In genomic region chr19:8662263-8662662, GRCh38 we compare ENCODE assay signal across 23 cellular contexts. TPM values are rescaled to one million over a fixed set of nuclear protein-coding genes. Genes with fewer than 3 reads are reported as not detected.
DNase-seq lines count a peak whose midpoint lies in the region; ATAC-seq, FAIRE-seq and TF ChIP-seq lines count a peak whose summit lies in the region.
"Had no signal": no experiment of that assay in that cellular context is flagged by ENCODE, and none has a peak within 500 bp of the region (broad histone marks: within the 10 kb centered on the region; RNA-seq: fewer than 3 reads in every experiment).

No MANE protein-coding gene starts in this region.

- no peak overlapping the region for H4K12ac ChIP-seq in trophoblast cell (ENCODE audit: low read depth, low read length)

- H2BK120ac ChIP-seq in H9 (ENCODE audit: low read depth, low read length, poor library complexity, severe bottlenecking) (no peak overlapping the region), trophoblast cell (ENCODE audit: insufficient read depth, low read length, poor library complexity) (no peak overlapping the region)

- no peak overlapping the region for H2BK20ac ChIP-seq in H9 (ENCODE audit: low read depth, low read length, poor library complexity, severe bottlenecking)

- H3K4me1 Mint-ChIP-seq in activated CD8-positive, alpha-beta T cell treated with anti-CD3 and anti-CD28 coated beads, Interleukin-2, amount 10 ng/mL, durations not matched to agents 7 days and 5 days (ENCODE audit: low read depth): peaks cover 60% of the 10 kb centered on the region
- peaks cover 32% of the 10 kb centered on the region for H3K4me1 Mint-ChIP-seq in activated CD8-positive, alpha-beta T cell treated with anti-CD3 and anti-CD28 coated beads for 36 hours (ENCODE audit: low read depth)
- peaks cover 0 to 12% of the 10 kb centered on the region in 2 experiments; a peak in 2 of 4 replicates for H3K4me1 Mint-ChIP-seq in H9
- H3K4me1 Mint-ChIP-seq: GM23338 had no signal

- H4K8ac ChIP-seq in H9 (replicated peaks; ENCODE audit: insufficient read length, low read depth, low read length) (no peak overlapping the region), trophoblast cell (ENCODE audit: low read depth, low read length) (no peak overlapping the region)

- no peaks in the 10 kb centered on the region for H4K20me1 ChIP-seq in H9 (ENCODE audit: control insufficient read depth, insufficient read depth, insufficient read length)

- no peaks in the 10 kb centered on the region for H3K4me1 ChIP-seq in H9 (ENCODE audit: insufficient read depth, low read length)
- H3K4me1 ChIP-seq in trophoblast cell (ENCODE audit: control insufficient read depth in 1 of 2, insufficient read depth in 2 of 2, low read length in 2 of 2): no peaks in the 10 kb centered on the region
- H3K4me1 ChIP-seq: BE2C had no signal

- FAIRE-seq in bronchial epithelial cell (lab: Jason Lieb, UNC): peak; percentile 7
- FAIRE-seq: GM12878, GM19239 had no signal

- H3K4me2 ChIP-seq in H9 (ENCODE audit: insufficient read depth, insufficient read length, low read length): no peak overlapping the region
- no peak overlapping the region for H3K4me2 ChIP-seq in trophoblast cell (ENCODE audit: low read length)
- H3K4me2 ChIP-seq: GM23338 had no signal

- POLR2A ChIA-PET in activated CD8-positive, alpha-beta T cell treated with anti-CD3 and anti-CD28 coated beads, Interleukin-2, amount 10 ng/mL, durations not matched to agents 7 days and 5 days (lab: Charles Lee): no interaction called here
- POLR2A ChIA-PET in activated CD8-positive, alpha-beta T cell treated with anti-CD3 and anti-CD28 coated beads for 36 hours (lab: Charles Lee): no interaction called here

- intact Hi-C loops in activated CD8-positive, alpha-beta T cell treated with anti-CD3 and anti-CD28 coated beads for 36 hours (cut with micrococcal nuclease): no loop called here

- H3K4ac ChIP-seq in H9 (ENCODE audit: low read depth, low read length) (no peak overlapping the region), trophoblast cell (ENCODE audit: low read depth, low read length) (no peak overlapping the region)

- no peak for TF ChIP-seq CTCF in activated CD8-positive, alpha-beta T cell treated with anti-CD3 and anti-CD28 coated beads for 36 hours (IDR thresholded peaks at IDR 0.05)
- TF ChIP-seq CTCF in H9 (conservative IDR thresholded peaks at IDR 0.05) (no peak), bronchial epithelial cell (IDR thresholded peaks at IDR 0.05; ENCODE audit: insufficient read depth, low read length, severe bottlenecking) (no peak)

- H3K27me3 ChIP-seq in H9 (ENCODE audit: insufficient read depth, low read length) (no peaks in the 10 kb centered on the region), bronchial epithelial cell (ENCODE audit: control insufficient read depth, insufficient read depth, low read length) (no peaks in the 10 kb centered on the region), trophoblast cell (ENCODE audit: insufficient read depth, low read length) (no peaks in the 10 kb centered on the region)
- H3K27me3 ChIP-seq: BE2C had no signal

- H3K23me2 ChIP-seq in H9 (ENCODE audit: insufficient read length, low read depth, low read length, poor library complexity, severe bottlenecking): no peaks in the 10 kb centered on the region

- H3K27me3 Mint-ChIP-seq in activated CD8-positive, alpha-beta T cell treated with anti-CD3 and anti-CD28 coated beads, Interleukin-2, amount 10 ng/mL, durations not matched to agents 7 days and 5 days (ENCODE audit: low read depth): peaks cover 12% of the 10 kb centered on the region
- H3K27me3 Mint-ChIP-seq in activated CD8-positive, alpha-beta T cell treated with anti-CD3 and anti-CD28 coated beads for 36 hours: no peaks in the 10 kb centered on the region
- peaks cover 11% of the 10 kb centered on the region for H3K27me3 Mint-ChIP-seq in H9 (ENCODE audit: low read depth)
- H3K27me3 Mint-ChIP-seq: CD4-positive, alpha-beta T cell had no signal

- CTCF ChIA-PET in activated CD8-positive, alpha-beta T cell treated with anti-CD3 and anti-CD28 coated beads, Interleukin-2, amount 10 ng/mL, durations not matched to agents 7 days and 5 days (lab: Charles Lee): interaction anchor here (0.7 kb wide), 1 partner anchor 8 kb away, joined by 3 read pairs; no protein-coding TSS in a partner anchor
- CTCF ChIA-PET in activated CD8-positive, alpha-beta T cell treated with anti-CD3 and anti-CD28 coated beads for 36 hours (lab: Charles Lee): no interaction called here

- H3T11ph ChIP-seq in H9 (ENCODE audit: low read length): no peak overlapping the region

- H3K23ac ChIP-seq in H9 (ENCODE audit: insufficient read length, low read depth, low read length) (no peak overlapping the region), trophoblast cell (ENCODE audit: low read length) (no peak overlapping the region)

- peak overlapping the region; percentile 39 for H2AK5ac ChIP-seq in H9 (ENCODE audit: insufficient read length, low read length)
- H2AK5ac ChIP-seq in trophoblast cell (ENCODE audit: low read length): no peak overlapping the region

- no peak for ATAC-seq in activated CD8-positive, alpha-beta T cell treated with anti-CD3 and anti-CD28 coated beads, Interleukin-2, amount 10 ng/mL, durations not matched to agents 7 days and 5 days
- ATAC-seq in activated CD8-positive, alpha-beta T cell treated with anti-CD3 and anti-CD28 coated beads for 36 hours: no peak
- ATAC-seq: GM12878, GM23338, PC-3 had no signal

- H3K79me1 ChIP-seq in H9 (ENCODE audit: insufficient read depth, low read depth, low read length, poor library complexity, severe bottlenecking) (no peaks in the 10 kb centered on the region), trophoblast cell (ENCODE audit: low read length) (no peaks in the 10 kb centered on the region)

- H3K4me3 ChIP-seq in bronchial epithelial cell (ENCODE audit: low read depth, low read length): no peak overlapping the region
- H3K4me3 ChIP-seq in trophoblast cell (ENCODE audit: low read depth, low read length): peak overlapping the region; percentile 2
- H3K4me3 ChIP-seq: GM12878, GM23338 had no signal

- H3K14ac ChIP-seq in H9 (ENCODE audit: insufficient read depth, low read length): no peak overlapping the region
- H3K14ac ChIP-seq in trophoblast cell (ENCODE audit: low read length): no peak overlapping the region

- no peak for DNase-seq in activated CD8-positive, alpha-beta T cell treated with anti-CD3 and anti-CD28 coated beads, Interleukin-2, amount 10 ng/mL, durations not matched to agents 7 days and 5 days
- no peak for DNase-seq in activated CD8-positive, alpha-beta T cell treated with anti-CD3 and anti-CD28 coated beads for 36 hours
- DNase-seq in H9 (no peak), bronchial epithelial cell (ENCODE audit: low read depth) (no peak), trophoblast cell (no peak), inferior parietal cortex (ENCODE audit: extremely low spot score) (no peak), A172 (ENCODE audit: low spot score) (no peak), ureter (ENCODE audit: low spot score) (no peak)
- DNase-seq: 8988T; BE2C; Calu3; CD4-positive, alpha-beta T cell; EL; MV-4-11; NCI-H187; NCI-H345; NCI-H524 treated with DMSO at 0.1 percent for 48 hours; PC-3; RPMI8226; SHP77 treated with DMSO at 0.1 percent for 48 hours had no signal

- H3K36me3 ChIP-seq in bronchial epithelial cell (ENCODE audit: control insufficient read depth, insufficient read depth, low read length) (no peaks in the 10 kb centered on the region), trophoblast cell (ENCODE audit: control insufficient read depth in 1 of 2, insufficient read depth in 2 of 2, low read length in 2 of 2) (no peaks in the 10 kb centered on the region)
- H3K36me3 ChIP-seq: BE2C had no signal

- H2AFZ ChIP-seq in H9 (ENCODE audit: low read length) (no peak overlapping the region), trophoblast cell (ENCODE audit: insufficient read depth, low read length, poor library complexity) (no peak overlapping the region)
- H2AFZ ChIP-seq: GM23338 had no signal

- H3K79me2 ChIP-seq in H9 (ENCODE audit: insufficient read depth, low read length) (no peaks in the 10 kb centered on the region), trophoblast cell (ENCODE audit: control insufficient read depth, insufficient read depth, low read length, poor library complexity) (no peaks in the 10 kb centered on the region)

- no peak overlapping the region for H2BK15ac ChIP-seq in H9 (ENCODE audit: low read depth, low read length)

- H2BK12ac ChIP-seq in H9 (ENCODE audit: insufficient read length, low read depth, low read length): no peak overlapping the region
- H2BK12ac ChIP-seq in trophoblast cell (ENCODE audit: low read length): no peak overlapping the region

- H3K9me3 Mint-ChIP-seq in activated CD8-positive, alpha-beta T cell treated with anti-CD3 and anti-CD28 coated beads, Interleukin-2, amount 10 ng/mL, durations not matched to agents 7 days and 5 days (ENCODE audit: insufficient read depth): no peaks in the 10 kb centered on the region
- H3K9me3 Mint-ChIP-seq in activated CD8-positive, alpha-beta T cell treated with anti-CD3 and anti-CD28 coated beads for 36 hours: no peaks in the 10 kb centered on the region
- H3K9me3 Mint-ChIP-seq in H9: peaks cover 0 to 11% of the 10 kb centered on the region in 2 experiments; a peak in 2 of 5 replicates
- H3K9me3 Mint-ChIP-seq: CD4-positive, alpha-beta T cell had no signal

- no peaks in the 10 kb centered on the region for H3K36me3 Mint-ChIP-seq in activated CD8-positive, alpha-beta T cell treated with anti-CD3 and anti-CD28 coated beads, Interleukin-2, amount 10 ng/mL, durations not matched to agents 7 days and 5 days (ENCODE audit: low read depth)
- H3K36me3 Mint-ChIP-seq in activated CD8-positive, alpha-beta T cell treated with anti-CD3 and anti-CD28 coated beads for 36 hours (ENCODE audit: low read depth): no peaks in the 10 kb centered on the region
- H3K36me3 Mint-ChIP-seq in H9 (ENCODE audit: insufficient read depth in 1 of 3, low read depth in 3 of 3): no peaks in the 10 kb centered on the region; a peak in 1 of 7 replicates

- H3K9ac ChIP-seq in H9 (ENCODE audit: extremely low read depth, insufficient read length, low read length) (no peak overlapping the region), trophoblast cell (ENCODE audit: low read length) (no peak overlapping the region)

- H3K27ac Mint-ChIP-seq in activated CD8-positive, alpha-beta T cell treated with anti-CD3 and anti-CD28 coated beads, Interleukin-2, amount 10 ng/mL, durations not matched to agents 7 days and 5 days: peak overlapping the region; percentile 12
- no peak overlapping the region for H3K27ac Mint-ChIP-seq in activated CD8-positive, alpha-beta T cell treated with anti-CD3 and anti-CD28 coated beads for 36 hours
- no peak overlapping the region for H3K27ac Mint-ChIP-seq in H9
- H3K27ac Mint-ChIP-seq: GM23338 had no signal

- no peak overlapping the region for H4K91ac ChIP-seq in H9 (ENCODE audit: insufficient read length, low read depth, low read length)
- no peak overlapping the region for H4K91ac ChIP-seq in trophoblast cell (ENCODE audit: low read depth, low read length)

- H3K56ac ChIP-seq in H9 (ENCODE audit: insufficient read length, low read depth, low read length): no peak overlapping the region

- H4K5ac ChIP-seq in H9 (ENCODE audit: insufficient read length, low read depth, low read length): no peak overlapping the region

- H3K18ac ChIP-seq in H9 (ENCODE audit: insufficient read length, low read depth, low read length) (no peak overlapping the region), trophoblast cell (ENCODE audit: low read length) (no peak overlapping the region)

- H3K9me3 ChIP-seq in H9 (ENCODE audit: control insufficient read depth, low read depth, low read length) (no peaks in the 10 kb centered on the region), trophoblast cell (ENCODE audit: insufficient read depth, low read depth, low read length) (no peaks in the 10 kb centered on the region)
- H3K9me3 ChIP-seq: BE2C had no signal

- H2BK5ac ChIP-seq in H9 (ENCODE audit: insufficient read length, low read length) (no peak overlapping the region), trophoblast cell (ENCODE audit: low read depth, low read length, poor library complexity) (no peak overlapping the region)

- H3K4me3 Mint-ChIP-seq in activated CD8-positive, alpha-beta T cell treated with anti-CD3 and anti-CD28 coated beads, Interleukin-2, amount 10 ng/mL, durations not matched to agents 7 days and 5 days: no peak overlapping the region
- H3K4me3 Mint-ChIP-seq in activated CD8-positive, alpha-beta T cell treated with anti-CD3 and anti-CD28 coated beads for 36 hours: no peak overlapping the region
- no peak overlapping the region for H3K4me3 Mint-ChIP-seq in H9
- H3K4me3 Mint-ChIP-seq: CD4-positive, alpha-beta T cell; GM23338 had no signal

- no CpG with 5 or more reads among the region's 4 CpGs for WGBS in H9 (ENCODE audit: extremely low coverage, insufficient read length, low lambda C conversion rate)
- no CpG with 5 or more reads among the region's 4 CpGs for WGBS in trophoblast cell (ENCODE audit: extremely low coverage, insufficient coverage, insufficient read length)

- no peak overlapping the region for H3K27ac ChIP-seq in H9 (ENCODE audit: insufficient read length, low read depth, low read length)
- no peak overlapping the region for H3K27ac ChIP-seq in trophoblast cell (ENCODE audit: low read depth, low read length)

RNA-seq across cellular contexts. Expression of gene NFILZ, which starts 31.8 kb away (rescaled TPM):
- total RNA-seq in activated CD8-positive, alpha-beta T cell treated with anti-CD3 and anti-CD28 coated beads, Interleukin-2, amount 10 ng/mL, durations not matched to agents 7 days and 5 days: not detected
- not detected for total RNA-seq in activated CD8-positive, alpha-beta T cell treated with anti-CD3 and anti-CD28 coated beads for 36 hours
- not detected in 2 replicates for total RNA-seq in H9 (2021)
- total RNA-seq in bronchial epithelial cell: not detected in 2 replicates
- not detected in 2 replicates for polyA plus RNA-seq in trophoblast cell (2013)
- not detected in 2 replicates for total RNA-seq in A172 (2014; rRNA removed; shearing (Covaris generic))
- not detected for total RNA-seq in ureter
- total RNA-seq: Calu3; CD4-positive, alpha-beta T cell; GM12878; GM23338; PC-3 had no signal
- polyA plus RNA-seq: GM12878, GM23338 had no signal

RNA-seq across cellular contexts. Expression of gene ACTL9, which starts 36.3 kb away (rescaled TPM):
- total RNA-seq in activated CD8-positive, alpha-beta T cell treated with anti-CD3 and anti-CD28 coated beads, Interleukin-2, amount 10 ng/mL, durations not matched to agents 7 days and 5 days: not detected
- total RNA-seq in activated CD8-positive, alpha-beta T cell treated with anti-CD3 and anti-CD28 coated beads for 36 hours: not detected
- total RNA-seq in H9 (2021) (not detected in 2 replicates), bronchial epithelial cell (not detected in 2 replicates), ureter (not detected)
- not detected in 2 replicates for polyA plus RNA-seq in trophoblast cell (2013)
- total RNA-seq in A172 (2014; rRNA removed; shearing (Covaris generic)): not detected in 2 replicates
- total RNA-seq: Calu3; CD4-positive, alpha-beta T cell; GM12878; GM23338; PC-3 had no signal
- polyA plus RNA-seq: GM12878, GM23338 had no signal

RNA-seq across cellular contexts. Expression of gene ADAMTS10, which starts 51.7 kb away (rescaled TPM):
- 1 to 10 TPM; 3.6 to 4.9 TPM for total RNA-seq in activated CD8-positive, alpha-beta T cell treated with anti-CD3 and anti-CD28 coated beads, Interleukin-2, amount 10 ng/mL, durations not matched to agents 7 days and 5 days
- total RNA-seq in activated CD8-positive, alpha-beta T cell treated with anti-CD3 and anti-CD28 coated beads for 36 hours: 1 to 10 TPM; 3.7 to 4.0 TPM
- 25.6 and 26.5 TPM in 2 replicates for total RNA-seq in H9 (2021)
- not detected in 2 replicates for total RNA-seq in bronchial epithelial cell
- polyA plus RNA-seq in trophoblast cell (2013): 9.6 and 10.9 TPM in 2 replicates
- 7.7 and 8.1 TPM in 2 replicates for total RNA-seq in A172 (2014; rRNA removed; shearing (Covaris generic))
- 19.0 TPM for total RNA-seq in ureter
- total RNA-seq: Calu3, PC-3 had no signal

RNA-seq across cellular contexts. Expression of gene OR2Z1, which starts 59.2 kb away (rescaled TPM):
- not detected for total RNA-seq in activated CD8-positive, alpha-beta T cell treated with anti-CD3 and anti-CD28 coated beads, Interleukin-2, amount 10 ng/mL, durations not matched to agents 7 days and 5 days
- total RNA-seq in activated CD8-positive, alpha-beta T cell treated with anti-CD3 and anti-CD28 coated beads for 36 hours: not detected
- total RNA-seq in H9 (2021): not detected in 2 replicates
- not detected in 2 replicates for total RNA-seq in bronchial epithelial cell
- polyA plus RNA-seq in trophoblast cell (2013): not detected in 2 replicates
- total RNA-seq in A172 (2014; rRNA removed; shearing (Covaris generic)): not detected in 2 replicates
- total RNA-seq in ureter: not detected
- total RNA-seq: Calu3; CD4-positive, alpha-beta T cell; GM12878; GM23338; PC-3 had no signal
- polyA plus RNA-seq: GM12878, GM23338 had no signal
